8 cellular contexts compared by ENCODE assay signal in the genomic region with DNA sequence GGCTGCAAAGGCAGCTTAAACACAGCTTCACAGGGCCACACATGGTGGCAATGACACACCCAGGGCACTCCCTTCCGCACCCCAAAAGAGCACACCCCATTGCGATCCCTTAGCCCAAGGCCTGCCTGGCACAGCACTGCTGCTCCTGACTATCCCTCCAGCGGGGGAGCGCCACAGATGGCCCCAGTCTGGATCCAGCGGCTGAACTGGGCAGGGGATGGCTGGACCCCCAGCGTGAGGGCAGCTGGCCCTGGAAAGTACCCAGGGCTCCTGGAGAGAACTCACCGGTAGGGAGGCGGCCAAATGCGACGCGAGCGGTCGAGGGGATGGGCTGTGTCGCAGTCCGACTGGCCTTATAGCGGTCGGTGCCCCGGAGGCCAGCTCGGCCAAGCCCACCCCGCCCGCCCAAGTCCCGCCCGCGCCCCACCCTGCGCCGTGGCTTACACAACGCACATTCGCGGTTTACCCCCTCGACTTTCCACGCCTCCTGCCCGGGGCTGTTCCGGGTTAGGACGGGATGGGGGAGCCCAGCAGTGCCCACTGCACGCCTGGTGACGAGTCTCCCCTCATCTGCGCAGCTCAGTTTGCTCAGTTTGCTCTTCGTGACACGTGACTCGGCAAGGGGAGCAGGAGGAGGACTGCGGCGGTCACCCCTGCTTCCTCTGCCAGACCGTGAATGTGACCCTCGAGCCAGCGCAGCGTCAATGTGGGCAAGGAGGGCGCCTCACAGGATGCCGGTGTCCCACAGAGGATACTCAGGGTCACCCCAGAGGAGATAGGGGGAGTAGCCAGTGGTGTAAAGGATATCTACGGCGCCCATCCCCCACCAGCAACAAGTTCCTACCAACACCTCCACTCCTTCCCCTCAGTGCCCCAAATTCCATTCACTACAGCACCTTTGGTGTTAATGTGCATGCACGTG. TPM values are rescaled to one million over a fixed set of nuclear protein-coding genes. Genes with fewer than 3 reads are reported as not detected.
DNase-seq lines count a peak whose midpoint lies in the region; ATAC-seq and TF ChIP-seq lines count a peak whose summit lies in the region.

Gene S100A6, minus strand, starts transcription at position 328 of the 922 bp plus-strand sequence. CDS start 652 bp downstream, outside the sequence.

- H3K9me3 Mint-ChIP-seq in naive thymus-derived CD4-positive, alpha-beta T cell, result no peaks in the 10 kb centered on the region

- CTCF ChIA-PET in RWPE1 (lab: Yijun Ruan, JAX), result interaction anchor here (0.5 to 5.3 kb wide), 2 partner anchors 19 to 33 kb away, joined by 4 to 32 read pairs; no protein-coding TSS in a partner anchor
- CTCF ChIA-PET in naive thymus-derived CD4-positive, alpha-beta T cell (lab: Charles Lee), result interaction anchor here (0.5 to 6.1 kb wide), 10 partner anchors 9 to 648 kb away, joined by 3 to 139 read pairs (median 5); partner anchors contain the start of genes S100A2 and S100A4

- peak within 1 kb of the TSS; percentile 96 to 100 (median 98) for H3K4me3 ChIP-seq in fibroblast of lung (replicated peaks in 1 of 4; ENCODE audit: control extremely low read depth in 1 of 4, insufficient read depth in 1 of 4, low read depth in 3 of 4, low read length in 4 of 4)
- peak within 1 kb of the TSS; percentile 95 for H3K4me3 ChIP-seq in naive thymus-derived CD4-positive, alpha-beta T cell (ENCODE audit: low read length)

- peak; percentile 38 for ATAC-seq in HG02973 (IDR thresholded peaks at IDR 0.05; ENCODE audit: unreplicated experiment)
- ATAC-seq in naive thymus-derived CD4-positive, alpha-beta T cell, result peak; percentile 86

- peak within 1 kb of the TSS; percentile 93 for H3K9ac ChIP-seq in fibroblast of lung (ENCODE audit: insufficient read depth, low read length)

- no peaks in the 10 kb centered on the region for H3K27me3 ChIP-seq in fibroblast of lung (ENCODE audit: control insufficient read depth, insufficient read depth, low read length)
- no peaks in the 10 kb centered on the region for H3K27me3 ChIP-seq in naive thymus-derived CD4-positive, alpha-beta T cell (ENCODE audit: control insufficient read depth in 2 of 2, insufficient read depth in 2 of 2, low read length in 2 of 2)

- no peaks in the 10 kb centered on the region for H4K20me1 ChIP-seq in fibroblast of lung (ENCODE audit: control insufficient read depth, extremely low read depth, insufficient read depth, low read length)

- peak; percentile 91 for DNase-seq in COLO668 (lab: John Stamatoyannopoulos, UW; ENCODE audit: unreplicated experiment)
- DNase-seq in RWPE1 (ENCODE audit: low spot score), result peak; percentile 75
- DNase-seq in activated effector memory CD4-positive, alpha-beta T cell treated with Interleukin-2 at 50 U/mL for 16 hours, result peak; percentile 81
- DNase-seq in fibroblast of lung (ENCODE audit: low read depth in 2 of 2), result peak; percentile 86 to 90
- DNase-seq in naive thymus-derived CD4-positive, alpha-beta T cell, result peak; percentile 61 to 88 (median 79)
- DNase-seq in stimulated activated CD8-positive, alpha-beta memory T cell treated with anti-CD3 and anti-CD28 coated beads, Interleukin-7, amount 100 ng/mL, for 48 hours (ENCODE audit: extremely low read depth in 1 of 2, low read depth in 1 of 2), result peak; percentile 69 to 85
- no peak for DNase-seq in DMS 273 treated with DMSO at 0.1 percent for 48 hours (lab: John Stamatoyannopoulos, UW)

- H3K27ac ChIP-seq in RWPE1, result peak within 1 kb of the TSS; percentile 99
- peak within 1 kb of the TSS; percentile 98 for H3K27ac ChIP-seq in fibroblast of lung (ENCODE audit: insufficient read depth, low read length)
- peak within 1 kb of the TSS; percentile 98 for H3K27ac ChIP-seq in naive thymus-derived CD4-positive, alpha-beta T cell (ENCODE audit: low read depth, low read length)

- intact Hi-C loops in naive thymus-derived CD4-positive, alpha-beta T cell (cut with micrococcal nuclease), result loop anchor here (1.0 to 10.0 kb wide), 5 partner anchors 9 to 459 kb away; partner anchors contain the start of genes S100A4 (in 2 of the 2), CREB3L4 (in 1 of the 2), RPS27 (in 1 of the 2) and SLC39A1 (in 1 of the 2)

- H3K9me3 ChIP-seq in fibroblast of lung (ENCODE audit: control insufficient read depth, insufficient read depth, low read depth, low read length), result no peaks in the 10 kb centered on the region
- H3K9me3 ChIP-seq in naive thymus-derived CD4-positive, alpha-beta T cell (ENCODE audit: control insufficient read depth in 2 of 3, low read length in 3 of 3), result no peaks in the 10 kb centered on the region

- H3K27ac Mint-ChIP-seq in naive thymus-derived CD4-positive, alpha-beta T cell, result peak within 1 kb of the TSS; percentile 94 to 99 (median 98)

- peaks cover 23% of the 10 kb centered on the region for H3K79me2 ChIP-seq in fibroblast of lung (ENCODE audit: control insufficient read depth, insufficient read depth, low read length)

- peak within 1 kb of the TSS; percentile 89 for H3K4me2 ChIP-seq in fibroblast of lung (ENCODE audit: extremely low read depth, insufficient read depth, low read length)

- H3K36me3 Mint-ChIP-seq in naive thymus-derived CD4-positive, alpha-beta T cell, result peaks cover 0 to 32% (median 0%) of the 10 kb centered on the region in 5 donors

- no peaks in the 10 kb centered on the region for H3K27me3 Mint-ChIP-seq in naive thymus-derived CD4-positive, alpha-beta T cell

- H3K4me1 ChIP-seq in fibroblast of lung (ENCODE audit: control insufficient read depth, extremely low read depth, insufficient read depth, low read length), result peaks cover 20% of the 10 kb centered on the region
- H3K4me1 ChIP-seq in naive thymus-derived CD4-positive, alpha-beta T cell (ENCODE audit: control insufficient read depth in 2 of 2, insufficient read depth in 2 of 2, low read length in 2 of 2), result peaks cover 69 to 71% of the 10 kb centered on the region in 2 donors

- peaks cover 60 to 88% (median 83%) of the 10 kb centered on the region in 7 donors for H3K4me1 Mint-ChIP-seq in naive thymus-derived CD4-positive, alpha-beta T cell

- TF ChIP-seq CTCF in RWPE1 (conservative IDR thresholded peaks at IDR 0.05; ENCODE audit: low read depth) (no peak), fibroblast of lung (conservative IDR thresholded peaks at IDR 0.05 in 1 of 2, IDR thresholded peaks at IDR 0.05 in 1 of 2; ENCODE audit: low read depth in 1 of 2, low read length in 2 of 2) (no peak)

- H3K36me3 ChIP-seq in fibroblast of lung (ENCODE audit: control insufficient read depth, insufficient read depth, low read length), result peaks cover 6% of the 10 kb centered on the region
- H3K36me3 ChIP-seq in naive thymus-derived CD4-positive, alpha-beta T cell (ENCODE audit: control insufficient read depth in 2 of 3, insufficient read depth in 3 of 3, low read length in 3 of 3), result peaks cover 0 to 3% (median 0%) of the 10 kb centered on the region in 3 experiments

- peak within 1 kb of the TSS; percentile 94 to 98 (median 96) for H3K4me3 Mint-ChIP-seq in naive thymus-derived CD4-positive, alpha-beta T cell

- POLR2A ChIA-PET in RWPE1 (lab: Yijun Ruan, JAX; ENCODE audit: low non-redundant PET), result interaction anchor here (0.8 to 2.4 kb wide), 8 partner anchors 10 to 32 kb away, joined by 3 to 21 read pairs (median 6); partner anchors contain the start of gene S100A2
- POLR2A ChIA-PET in naive thymus-derived CD4-positive, alpha-beta T cell (lab: Charles Lee), result interaction anchor here (0.5 to 7.3 kb wide), 20 partner anchors 8 to 388 kb away, joined by 3 to 268 read pairs (median 3); partner anchors contain the start of genes CHTOP, S100A4 and S100A5

- peak within 1 kb of the TSS; percentile 43 for H2AFZ ChIP-seq in fibroblast of lung (ENCODE audit: low read length)

RNA-seq across cellular contexts. Expression of gene S100A6, which starts in this region (rescaled TPM):
- 2,061 and 4,042 TPM in 2 replicates for total RNA-seq in fibroblast of lung
- polyA plus RNA-seq in fibroblast of lung, result 1,280 and 2,637 TPM in 2 replicates
- polyA plus RNA-seq in fibroblast of lung (2012), result 5,317 and 10,273 TPM in 2 replicates
- polyA minus RNA-seq in fibroblast of lung (ENCODE audit: low replicate concordance), result 895 and 1,329 TPM in 2 replicates
- total RNA-seq in naive thymus-derived CD4-positive, alpha-beta T cell, result 100 to 1,000 TPM; 178 to 433 (median 201) TPM
- 100 to 1,000 TPM; 424 to 568 TPM for polyA plus RNA-seq in naive thymus-derived CD4-positive, alpha-beta T cell
